In genomic region chr2:163132850-163133249, GRCh38 we compare ENCODE assay signal across 8 cellular contexts.
DNase-seq lines count a peak whose midpoint lies in the region; ATAC-seq, FAIRE-seq and TF ChIP-seq lines count a peak whose summit lies in the region.

No MANE protein-coding gene starts in this region.

- no peak overlapping the region for H3K4me3 ChIP-seq in Panc1 (ENCODE audit: low read depth in 2 of 2, low read length in 2 of 2)

- H3K4me1 Mint-ChIP-seq in glutamatergic neuron (ENCODE audit: low read depth, unreplicated experiment) = no peaks in the 10 kb centered on the region
- H3K4me1 Mint-ChIP-seq in activated CD4-positive, alpha-beta memory T cell treated with anti-CD3 and anti-CD28 coated beads, Interleukin-2, amount 10 ng/mL, durations not matched to agents 7 days and 5 days = no peaks in the 10 kb centered on the region

- intact Hi-C loops in Panc1 (cut with micrococcal nuclease; ENCODE audit: unreplicated experiment) = loop anchor here (1.0 kb wide), 1 partner anchor 243 kb away; no protein-coding TSS in a partner anchor

- POLR2A ChIA-PET in Panc1 (lab: Charles Lee) = no interaction called here
- POLR2A ChIA-PET in activated CD4-positive, alpha-beta memory T cell treated with anti-CD3 and anti-CD28 coated beads, Interleukin-2, amount 10 ng/mL, durations not matched to agents 7 days and 5 days (lab: Charles Lee) = no interaction called here

- H3K27ac ChIP-seq in Panc1 (ENCODE audit: low read length) = no peak overlapping the region

- DNase-seq in HTR-8/SVneo (ENCODE audit: insufficient read length, low spot score) = peak; percentile 3
- no peak for DNase-seq in Panc1 (ENCODE audit: low read depth, low spot score)
- DNase-seq in glutamatergic neuron = no peak
- no peak for DNase-seq in NK-92 (lab: John Stamatoyannopoulos, UW; ENCODE audit: unreplicated experiment)
- no peak for DNase-seq in activated CD4-positive, alpha-beta memory T cell treated with anti-CD3 and anti-CD28 coated beads, Interleukin-2, amount 10 ng/mL, durations not matched to agents 7 days and 5 days
- DNase-seq in stimulated activated CD4-positive, alpha-beta T cell treated with anti-CD3 and anti-CD28 coated beads, Interleukin-4, amount 100 ng/mL, for 24 hours = no peak

- H3K9me3 Mint-ChIP-seq in glutamatergic neuron (ENCODE audit: unreplicated experiment) = no peaks in the 10 kb centered on the region
- H3K9me3 Mint-ChIP-seq in activated CD4-positive, alpha-beta memory T cell treated with anti-CD3 and anti-CD28 coated beads, Interleukin-2, amount 10 ng/mL, durations not matched to agents 7 days and 5 days = no peaks in the 10 kb centered on the region

- no peak for ATAC-seq in Panc1
- ATAC-seq in activated CD4-positive, CD25-positive, alpha-beta regulatory T cell treated with anti-CD3 and anti-CD28 coated beads, Interleukin-2, amount 50 U/mL, for 24 hours = no peak

- CTCF ChIA-PET in Panc1 (lab: Charles Lee) = no interaction called here
- CTCF ChIA-PET in activated CD4-positive, alpha-beta memory T cell treated with anti-CD3 and anti-CD28 coated beads, Interleukin-2, amount 10 ng/mL, durations not matched to agents 7 days and 5 days (lab: Charles Lee) = no interaction called here

- no peak overlapping the region for H3K4me3 Mint-ChIP-seq in glutamatergic neuron (ENCODE audit: unreplicated experiment)
- no peak overlapping the region for H3K4me3 Mint-ChIP-seq in activated CD4-positive, alpha-beta memory T cell treated with anti-CD3 and anti-CD28 coated beads, Interleukin-2, amount 10 ng/mL, durations not matched to agents 7 days and 5 days

- no peaks in the 10 kb centered on the region for H3K36me3 ChIP-seq in Panc1 (ENCODE audit: control insufficient read depth, insufficient read depth, low read length)

- no peak overlapping the region for H3K27ac Mint-ChIP-seq in glutamatergic neuron (ENCODE audit: unreplicated experiment)
- H3K27ac Mint-ChIP-seq in activated CD4-positive, alpha-beta memory T cell treated with anti-CD3 and anti-CD28 coated beads, Interleukin-2, amount 10 ng/mL, durations not matched to agents 7 days and 5 days = no peak overlapping the region

- no peaks in the 10 kb centered on the region for H3K36me3 Mint-ChIP-seq in glutamatergic neuron (ENCODE audit: unreplicated experiment)
- H3K36me3 Mint-ChIP-seq in activated CD4-positive, alpha-beta memory T cell treated with anti-CD3 and anti-CD28 coated beads, Interleukin-2, amount 10 ng/mL, durations not matched to agents 7 days and 5 days (ENCODE audit: low read depth) = no peaks in the 10 kb centered on the region

- no peak for FAIRE-seq in HTR-8/SVneo (lab: Jason Lieb, UNC)

- TF ChIP-seq CTCF in GM12873 (IDR thresholded peaks at IDR 0.05; ENCODE audit: insufficient read depth, low read depth, low read length, missing control alignments) = peak; percentile 39
- TF ChIP-seq CTCF in Panc1 (IDR thresholded peaks at IDR 0.05) = peak; percentile 50; the same call in 1 of the 2 replicates
- TF ChIP-seq CTCF in glutamatergic neuron (IDR thresholded peaks at IDR 0.05; ENCODE audit: partially characterized antibody, unreplicated experiment) = peak; percentile 80

- no TSS peak for BruUV-seq in Panc1 (replicated peaks; lab: Mats Ljungman, UMichigan)

- no peaks in the 10 kb centered on the region for H3K27me3 ChIP-seq in Panc1 (ENCODE audit: control insufficient read depth, insufficient read depth, low read length)

- in situ Hi-C loops in Panc1 (cut with HindIII; ENCODE audit: low pct_unique_long_range_greater_than_20kb, low sequenced_read_pairs) = no loop called here

- no peaks in the 10 kb centered on the region for H3K27me3 Mint-ChIP-seq in glutamatergic neuron (ENCODE audit: unreplicated experiment)
- H3K27me3 Mint-ChIP-seq in activated CD4-positive, alpha-beta memory T cell treated with anti-CD3 and anti-CD28 coated beads, Interleukin-2, amount 10 ng/mL, durations not matched to agents 7 days and 5 days = no peaks in the 10 kb centered on the region

- no peaks in the 10 kb centered on the region for H3K4me1 ChIP-seq in Panc1 (ENCODE audit: control insufficient read depth, insufficient read depth, low read length)

- no peaks in the 10 kb centered on the region for H3K9me3 ChIP-seq in Panc1 (ENCODE audit: control insufficient read depth, insufficient read depth, low read depth, low read length)
